In the genomic region with DNA sequence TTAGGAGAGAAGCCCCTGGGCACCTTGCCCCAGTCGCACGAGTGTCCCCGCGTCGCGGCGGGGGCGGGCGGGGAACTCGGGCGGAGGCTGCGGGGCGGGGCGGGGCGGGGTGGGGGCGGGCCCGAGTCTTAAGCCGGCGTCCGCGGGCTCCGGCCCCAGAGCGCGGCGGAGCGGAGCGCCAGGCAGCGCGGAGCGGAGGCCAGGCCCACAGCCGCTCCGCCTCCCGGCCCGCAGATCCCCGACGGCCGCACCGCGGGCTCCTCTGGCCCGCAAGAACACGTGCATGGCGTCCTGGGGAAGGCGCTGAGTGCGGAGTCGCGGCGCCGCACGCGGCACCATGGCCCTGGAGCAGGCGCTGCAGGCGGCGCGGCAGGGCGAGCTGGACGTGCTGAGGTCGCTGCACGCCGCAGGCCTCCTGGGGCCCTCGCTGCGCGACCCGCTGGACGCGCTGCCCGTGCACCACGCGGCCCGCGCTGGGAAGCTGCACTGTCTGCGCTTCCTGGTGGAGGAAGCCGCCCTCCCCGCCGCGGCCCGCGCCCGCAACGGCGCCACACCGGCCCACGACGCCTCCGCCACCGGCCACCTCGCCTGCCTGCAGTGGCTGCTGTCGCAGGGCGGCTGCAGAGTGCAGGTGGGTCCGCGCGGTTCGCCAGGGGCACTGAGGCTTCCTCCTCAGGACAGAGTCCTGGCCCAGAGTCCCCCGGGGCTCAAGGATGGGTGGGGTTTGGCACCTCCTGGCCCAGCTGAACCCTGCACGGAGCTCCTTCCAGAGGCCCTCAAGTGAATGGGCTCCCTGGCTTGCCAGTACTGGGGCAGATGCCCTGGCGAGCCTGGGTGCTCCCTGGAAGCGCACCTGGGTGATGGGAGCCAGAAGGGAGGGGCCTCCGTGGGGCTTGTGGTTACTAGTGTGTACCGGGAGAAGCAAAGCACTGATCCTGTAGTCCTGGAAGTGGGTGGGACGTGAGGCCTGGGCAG, we compare ENCODE assay signal across 10 cellular contexts. TPM values are rescaled to one million over a fixed set of nuclear protein-coding genes. Genes with fewer than 3 reads are reported as not detected.
A peak's percentile ranks its signal among the peaks of the same experiment; 100 is the strongest.
DNase-seq lines count a peak whose midpoint lies in the region; ATAC-seq, FAIRE-seq and TF ChIP-seq lines count a peak whose summit lies in the region.
"Had no signal": no experiment of that assay in that cellular context is flagged by ENCODE, and none has a peak within 500 bp of the region (broad histone marks: within the 10 kb centered on the region; RNA-seq: fewer than 3 reads in every experiment).

A gene with protein sequence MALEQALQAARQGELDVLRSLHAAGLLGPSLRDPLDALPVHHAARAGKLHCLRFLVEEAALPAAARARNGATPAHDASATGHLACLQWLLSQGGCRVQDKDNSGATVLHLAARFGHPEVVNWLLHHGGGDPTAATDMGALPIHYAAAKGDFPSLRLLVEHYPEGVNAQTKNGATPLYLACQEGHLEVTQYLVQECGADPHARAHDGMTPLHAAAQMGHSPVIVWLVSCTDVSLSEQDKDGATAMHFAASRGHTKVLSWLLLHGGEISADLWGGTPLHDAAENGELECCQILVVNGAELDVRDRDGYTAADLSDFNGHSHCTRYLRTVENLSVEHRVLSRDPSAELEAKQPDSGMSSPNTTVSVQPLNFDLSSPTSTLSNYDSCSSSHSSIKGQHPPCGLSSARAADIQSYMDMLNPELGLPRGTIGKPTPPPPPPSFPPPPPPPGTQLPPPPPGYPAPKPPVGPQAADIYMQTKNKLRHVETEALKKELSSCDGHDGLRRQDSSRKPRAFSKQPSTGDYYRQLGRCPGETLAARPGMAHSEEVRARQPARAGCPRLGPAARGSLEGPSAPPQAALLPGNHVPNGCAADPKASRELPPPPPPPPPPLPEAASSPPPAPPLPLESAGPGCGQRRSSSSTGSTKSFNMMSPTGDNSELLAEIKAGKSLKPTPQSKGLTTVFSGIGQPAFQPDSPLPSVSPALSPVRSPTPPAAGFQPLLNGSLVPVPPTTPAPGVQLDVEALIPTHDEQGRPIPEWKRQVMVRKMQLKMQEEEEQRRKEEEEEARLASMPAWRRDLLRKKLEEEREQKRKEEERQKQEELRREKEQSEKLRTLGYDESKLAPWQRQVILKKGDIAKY (plus strand): TSS at position 158 of the 975 bp plus-strand sequence. CDS start 180 bp downstream, at position 338.

- no peaks in the 10 kb centered on the region for H3K36me3 Mint-ChIP-seq in activated CD8-positive, alpha-beta memory T cell treated with anti-CD3 and anti-CD28 coated beads, Interleukin-2, amount 10 ng/mL, durations not matched to agents 7 days and 5 days
- H3K36me3 Mint-ChIP-seq in activated CD4-positive, alpha-beta memory T cell treated with anti-CD3 and anti-CD28 coated beads, Interleukin-2, amount 10 ng/mL, durations not matched to agents 7 days and 5 days (ENCODE audit: low read depth) = no peaks in the 10 kb centered on the region
- no peaks in the 10 kb centered on the region for H3K36me3 Mint-ChIP-seq in HFFc6 (ENCODE audit: low read depth)

- H3K9me3 Mint-ChIP-seq in activated CD8-positive, alpha-beta memory T cell treated with anti-CD3 and anti-CD28 coated beads, Interleukin-2, amount 10 ng/mL, durations not matched to agents 7 days and 5 days (ENCODE audit: low read depth) = no peaks in the 10 kb centered on the region
- no peaks in the 10 kb centered on the region for H3K9me3 Mint-ChIP-seq in activated CD4-positive, alpha-beta memory T cell treated with anti-CD3 and anti-CD28 coated beads, Interleukin-2, amount 10 ng/mL, durations not matched to agents 7 days and 5 days
- H3K9me3 Mint-ChIP-seq in HFFc6 = no peaks in the 10 kb centered on the region
- H3K9me3 Mint-ChIP-seq: dendritic cell treated with granulocyte-macrophage colony-stimulating factor and Interleukin-4, amounts not matched to agents 40 ng/mL and 50 ng/mL, for 4 days had no signal

- peaks cover 17% of the 10 kb centered on the region for H3K4me1 Mint-ChIP-seq in activated CD8-positive, alpha-beta memory T cell treated with anti-CD3 and anti-CD28 coated beads, Interleukin-2, amount 10 ng/mL, durations not matched to agents 7 days and 5 days
- H3K4me1 Mint-ChIP-seq in activated CD4-positive, alpha-beta memory T cell treated with anti-CD3 and anti-CD28 coated beads, Interleukin-2, amount 10 ng/mL, durations not matched to agents 7 days and 5 days = peaks cover 33% of the 10 kb centered on the region
- peaks cover 15% of the 10 kb centered on the region for H3K4me1 Mint-ChIP-seq in HFFc6 (ENCODE audit: low read depth)

- H3K27ac ChIP-seq in kidney (ENCODE audit: low read depth in 2 of 2, low read length in 2 of 2) (peak within 1 kb of the TSS in 1 of 2 donors; percentile 43), thymus (ENCODE audit: low read depth) (no peak within 1 kb of the TSS)

- CTCF ChIA-PET in activated CD8-positive, alpha-beta memory T cell treated with anti-CD3 and anti-CD28 coated beads, Interleukin-2, amount 10 ng/mL, durations not matched to agents 7 days and 5 days (lab: Charles Lee) = interaction anchor here (2.6 kb wide), 1 partner anchor 13 kb away, joined by 15 read pairs; no protein-coding TSS in a partner anchor
- CTCF ChIA-PET in activated CD4-positive, alpha-beta memory T cell treated with anti-CD3 and anti-CD28 coated beads, Interleukin-2, amount 10 ng/mL, durations not matched to agents 7 days and 5 days (lab: Charles Lee) = interaction anchor here (1.1 to 1.3 kb wide), 2 partner anchors 13 to 179 kb away, joined by 5 to 7 read pairs; no protein-coding TSS in a partner anchor

- TF ChIP-seq CTCF in kidney (IDR thresholded peaks at IDR 0.05; ENCODE audit: borderline replicate concordance, extremely low read depth, insufficient read depth) (no peak), HFFc6 (IDR thresholded peaks at IDR 0.05) (no peak)

- H3K4me1 ChIP-seq in kidney (ENCODE audit: control insufficient read depth in 1 of 2, insufficient read depth in 1 of 2, low read depth in 1 of 2, low read length in 2 of 2) (peaks cover 13 to 35% of the 10 kb centered on the region in 2 donors), thymus (ENCODE audit: control insufficient read depth, insufficient read depth, low read length) (peaks cover 3% of the 10 kb centered on the region)

- H3K4me3 ChIP-seq in kidney (ENCODE audit: low read length in 2 of 2) (peak within 1 kb of the TSS; percentile 52 to 63), thymus (ENCODE audit: low read length) (peak within 1 kb of the TSS; percentile 14)

- peak within 1 kb of the TSS; percentile 9 for H3K4me3 Mint-ChIP-seq in activated CD8-positive, alpha-beta memory T cell treated with anti-CD3 and anti-CD28 coated beads, Interleukin-2, amount 10 ng/mL, durations not matched to agents 7 days and 5 days
- H3K4me3 Mint-ChIP-seq in activated CD4-positive, alpha-beta memory T cell treated with anti-CD3 and anti-CD28 coated beads, Interleukin-2, amount 10 ng/mL, durations not matched to agents 7 days and 5 days = peak within 1 kb of the TSS; percentile 8
- no peak within 1 kb of the TSS for H3K4me3 Mint-ChIP-seq in HFFc6
- H3K4me3 Mint-ChIP-seq: dendritic cell treated with granulocyte-macrophage colony-stimulating factor and Interleukin-4, amounts not matched to agents 40 ng/mL and 50 ng/mL, for 4 days had no signal

- no peak for DNase-seq in activated CD8-positive, alpha-beta memory T cell treated with anti-CD3 and anti-CD28 coated beads, Interleukin-2, amount 10 ng/mL, durations not matched to agents 7 days and 5 days
- DNase-seq in activated CD8-positive, alpha-beta memory T cell treated with anti-CD3 and anti-CD28 coated beads for 24 hours = no peak
- no peak for DNase-seq in activated CD4-positive, alpha-beta memory T cell treated with anti-CD3 and anti-CD28 coated beads, Interleukin-2, amount 10 ng/mL, durations not matched to agents 7 days and 5 days
- DNase-seq in kidney (peak; percentile 76), SHP77 treated with DMSO at 0.1 percent for 48 hours (lab: John Stamatoyannopoulos, UW) (no peak), HFFc6 (no peak), T1000 (lab: John Stamatoyannopoulos, UW) (no peak)

- POLR2A ChIA-PET in activated CD4-positive, alpha-beta memory T cell treated with anti-CD3 and anti-CD28 coated beads, Interleukin-2, amount 10 ng/mL, durations not matched to agents 7 days and 5 days (lab: Charles Lee) = no interaction called here

- FAIRE-seq in kidney (lab: Jason Lieb, UNC) = no peak

- no peak within 1 kb of the TSS for H3K9ac ChIP-seq in kidney (ENCODE audit: low read length in 2 of 2)

- H3K9me3 ChIP-seq in kidney (ENCODE audit: control insufficient read depth in 1 of 2, low read length in 2 of 2) (no peaks in the 10 kb centered on the region), thymus (ENCODE audit: control insufficient read depth) (no peaks in the 10 kb centered on the region)

- intact Hi-C loops in kidney (cut with DNase I) = no loop called here

- WGBS in thymus = 5% methylated on average over 99 of the region's 99 CpGs

- peaks cover 65% of the 10 kb centered on the region for H3K27me3 Mint-ChIP-seq in activated CD8-positive, alpha-beta memory T cell treated with anti-CD3 and anti-CD28 coated beads, Interleukin-2, amount 10 ng/mL, durations not matched to agents 7 days and 5 days
- peaks cover 43% of the 10 kb centered on the region for H3K27me3 Mint-ChIP-seq in activated CD4-positive, alpha-beta memory T cell treated with anti-CD3 and anti-CD28 coated beads, Interleukin-2, amount 10 ng/mL, durations not matched to agents 7 days and 5 days
- H3K27me3 Mint-ChIP-seq in HFFc6 (ENCODE audit: insufficient read depth) = peaks cover 38% of the 10 kb centered on the region

- peaks cover 62% of the 10 kb centered on the region for H3K27me3 ChIP-seq in thymus (ENCODE audit: control insufficient read depth, insufficient read depth)

- H3K36me3 ChIP-seq in kidney (ENCODE audit: control insufficient read depth in 1 of 2, insufficient read depth in 2 of 2, low read length in 2 of 2) = no peaks in the 10 kb centered on the region
- no peaks in the 10 kb centered on the region for H3K36me3 ChIP-seq in thymus (ENCODE audit: control insufficient read depth, insufficient read depth)

- H3K27ac Mint-ChIP-seq in activated CD8-positive, alpha-beta memory T cell treated with anti-CD3 and anti-CD28 coated beads, Interleukin-2, amount 10 ng/mL, durations not matched to agents 7 days and 5 days = no peak within 1 kb of the TSS
- no peak within 1 kb of the TSS for H3K27ac Mint-ChIP-seq in activated CD4-positive, alpha-beta memory T cell treated with anti-CD3 and anti-CD28 coated beads, Interleukin-2, amount 10 ng/mL, durations not matched to agents 7 days and 5 days
- no peak within 1 kb of the TSS for H3K27ac Mint-ChIP-seq in HFFc6
- H3K27ac Mint-ChIP-seq: dendritic cell treated with granulocyte-macrophage colony-stimulating factor and Interleukin-4, amounts not matched to agents 40 ng/mL and 50 ng/mL, for 4 days had no signal

- peak; percentile 38 for ATAC-seq in activated CD8-positive, alpha-beta memory T cell treated with anti-CD3 and anti-CD28 coated beads, Interleukin-2, amount 10 ng/mL, durations not matched to agents 7 days and 5 days

RNA-seq across cellular contexts. Expression of the gene that starts here (rescaled TPM):
- total RNA-seq in activated CD8-positive, alpha-beta memory T cell treated with anti-CD3 and anti-CD28 coated beads, Interleukin-2, amount 10 ng/mL, durations not matched to agents 7 days and 5 days = under 1 TPM; 0.32 to 0.89 TPM
- total RNA-seq in activated CD4-positive, alpha-beta memory T cell treated with anti-CD3 and anti-CD28 coated beads, Interleukin-2, amount 10 ng/mL, durations not matched to agents 7 days and 5 days = under 1 TPM; 0.96 to 0.98 TPM
- total RNA-seq in kidney = 14.2 TPM
- polyA plus RNA-seq in kidney (ENCODE audit: insufficient read depth, low read depth, low replicate concordance) = 112 TPM
- 11.8 TPM for polyA plus RNA-seq in thymus
- total RNA-seq in HFFc6 (2021; fragmentation: NEBNext Ultra II Directional; extraction: Animal tissue kit (Norgen Biotek cat#: 25700)) = not detected
- total RNA-seq: RPMI7951 had no signal

Comparison
In these comparisons a context has a peak if more than half of its experiments do, and no peak if none do; other contexts are left out.
1. Peak in ATAC-seq in activated CD8-positive, alpha-beta memory T cell treated with anti-CD3 and anti-CD28 coated beads, Interleukin-2, amount 10 ng/mL, durations not matched to agents 7 days and 5 days; RNA of the gene not detected or under 1 TPM.